Comparison of ENCODE assay signal across 21 cellular contexts in the genomic region with DNA sequence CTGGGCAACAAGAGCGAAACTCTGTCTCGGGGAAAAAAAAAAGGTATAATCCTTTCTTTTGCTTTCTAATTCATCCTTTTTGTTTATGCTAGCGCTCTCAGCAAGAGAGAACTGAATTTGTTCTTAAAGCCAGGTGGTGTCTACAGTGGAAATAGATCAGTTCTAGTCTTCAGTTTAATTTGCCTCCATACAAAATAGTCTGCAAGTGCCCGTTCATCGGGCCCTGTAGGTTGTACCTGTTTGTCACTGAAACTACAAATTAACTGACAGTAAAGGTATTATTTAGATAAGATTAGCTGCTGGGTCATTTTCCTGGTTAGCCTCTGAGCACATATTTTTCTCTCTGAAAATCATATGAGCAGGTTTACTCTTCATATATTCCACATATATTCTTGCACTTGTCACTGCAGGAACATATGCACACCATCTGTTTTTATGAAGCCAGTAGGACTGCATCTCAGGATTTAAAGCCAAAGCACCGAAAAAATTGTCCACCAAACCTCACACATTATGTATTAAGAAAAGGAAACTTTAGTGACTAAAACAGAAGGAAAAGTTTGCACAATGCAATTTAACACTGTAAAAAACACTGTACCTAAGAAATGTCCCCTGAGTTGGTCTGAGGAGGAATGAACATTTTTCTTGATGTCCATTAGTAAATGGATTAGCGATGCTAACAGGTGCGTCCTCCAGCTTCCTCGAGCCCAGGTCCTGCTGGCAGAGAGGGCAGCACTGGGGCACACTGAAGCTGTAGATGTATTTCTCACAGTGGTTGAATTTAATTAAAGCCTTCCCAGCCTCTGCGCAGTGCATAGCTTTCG. TPM values are rescaled to one million over a fixed set of nuclear protein-coding genes. Genes with fewer than 3 reads are reported as not detected.
A peak's percentile ranks its signal among the peaks of the same experiment; 100 is the strongest.
DNase-seq lines count a peak whose midpoint lies in the region; ATAC-seq and TF ChIP-seq lines count a peak whose summit lies in the region.
"Had no signal": no experiment of that assay in that cellular context is flagged by ENCODE, and none has a peak within 500 bp of the region (broad histone marks: within the 10 kb centered on the region; RNA-seq: fewer than 3 reads in every experiment).

No MANE protein-coding gene starts in this region.

- no peak for DNase-seq in GM23338 (ENCODE audit: low spot score)
- no peak for DNase-seq in neural progenitor cell (ENCODE audit: low spot score)
- DNase-seq in amygdala (lab: John Stamatoyannopoulos, UW), result no peak
- DNase-seq in osteoblast (ENCODE audit: insufficient read length, low spot score, missing footprints), result no peak
- no peak for DNase-seq in DMS53 treated with DMSO at 0.1 percent for 48 hours (lab: John Stamatoyannopoulos, UW; ENCODE audit: unreplicated experiment)
- DNase-seq: activated CD4-positive, alpha-beta T cell treated with anti-CD3 and anti-CD28 coated beads for 48 hours; activated naive CD4-positive, alpha-beta T cell treated with Interleukin-2 at 50 U/mL for 16 hours; CD8-positive, alpha-beta T cell; NCI-H146; T-helper 9 cell had no signal

- H3K36me3 Mint-ChIP-seq in GM23338 (ENCODE audit: low read depth) (no peaks in the 10 kb centered on the region; the same call in 2 of the 3 replicates), neural progenitor cell (no peaks in the 10 kb centered on the region)

- H3K4me1 ChIP-seq in GM23338 (ENCODE audit: insufficient read depth) (0 out of 2 replicates have a peak, but pooled peaks cover 3% of the 10 kb centered on the region), esophagus (ENCODE audit: control insufficient read depth in 2 of 2, insufficient read depth in 2 of 2, low read length in 1 of 2) (peaks cover 0 to 2% of the 10 kb centered on the region in 2 donors), neural progenitor cell (peaks cover 8% of the 10 kb centered on the region), osteoblast (ENCODE audit: insufficient read depth, low read length) (no peaks in the 10 kb centered on the region)

- H3K9me3 ChIP-seq in esophagus (ENCODE audit: control insufficient read depth in 2 of 2, insufficient read depth in 1 of 2, low read depth in 1 of 2, low read length in 1 of 2) (no peaks in the 10 kb centered on the region), neural progenitor cell (ENCODE audit: low read depth) (no peaks in the 10 kb centered on the region), osteoblast (ENCODE audit: low read depth, low read length) (no peaks in the 10 kb centered on the region)
- H3K9me3 ChIP-seq: SJCRH30 had no signal

- H3K27ac Mint-ChIP-seq in GM23338, result peak overlapping the region; percentile 43; the same call in 1 of the 2 replicates
- H3K27ac Mint-ChIP-seq in neural progenitor cell, result no peak overlapping the region
- H3K27ac Mint-ChIP-seq: CD8-positive, alpha-beta T cell; stimulated activated naive CD8-positive, alpha-beta T cell treated with anti-CD3 and anti-CD28 coated beads, Interleukin-15, Interleukin-2, amounts not matched to agents 100 ng/mL and 50 ng/mL, for 24 hours had no signal

- no peaks in the 10 kb centered on the region for H4K20me1 ChIP-seq in GM23338 (replicated peaks; ENCODE audit: insufficient read depth)
- H4K20me1 ChIP-seq in neural progenitor cell (ENCODE audit: low read depth), result no peaks in the 10 kb centered on the region
- H4K20me1 ChIP-seq in osteoblast (ENCODE audit: insufficient read depth, low read length), result no peaks in the 10 kb centered on the region

- H3K27me3 Mint-ChIP-seq in GM23338 (ENCODE audit: insufficient read depth, low read depth, poor library complexity) (peaks cover 4% of the 10 kb centered on the region), neural progenitor cell (ENCODE audit: insufficient read depth, low read depth) (no peaks in the 10 kb centered on the region)

- TF ChIP-seq CTCF in GM23338 (conservative IDR thresholded peaks at IDR 0.05; ENCODE audit: low read depth in 2 of 2) (no peak), VCaP (conservative IDR thresholded peaks at IDR 0.05) (peak; percentile 18; the same call in 1 of the 2 replicates), neural progenitor cell (IDR thresholded peaks at IDR 0.05) (no peak), osteoblast (IDR thresholded peaks at IDR 0.05; ENCODE audit: extremely low read depth, low read depth, low read length) (no peak)

- WGBS in esophagus, 2 donors, result 42% methylated on average over 11 of the region's 11 CpGs

- no peak overlapping the region for H3K27ac ChIP-seq in GM23338 (ENCODE audit: low read depth)
- peak overlapping the region; percentile 79 for H3K27ac ChIP-seq in VCaP
- H3K27ac ChIP-seq in esophagus (ENCODE audit: low read depth in 2 of 2, low read length in 1 of 2), result peak overlapping the region; percentile 55 to 85
- no peak overlapping the region for H3K27ac ChIP-seq in neural progenitor cell
- H3K27ac ChIP-seq in osteoblast (ENCODE audit: low read depth, low read length), result no peak overlapping the region
- H3K27ac ChIP-seq: SJCRH30 had no signal

- no peaks in the 10 kb centered on the region for H3K9me2 ChIP-seq in GM23338 (ENCODE audit: insufficient read depth)

- no peaks in the 10 kb centered on the region for H3K36me3 ChIP-seq in GM23338 (ENCODE audit: insufficient read depth)
- peaks cover 2 to 5% of the 10 kb centered on the region in 2 donors for H3K36me3 ChIP-seq in esophagus (ENCODE audit: control insufficient read depth in 2 of 2, insufficient read depth in 2 of 2, low read length in 1 of 2)
- H3K36me3 ChIP-seq in neural progenitor cell, result no peaks in the 10 kb centered on the region
- no peaks in the 10 kb centered on the region for H3K36me3 ChIP-seq in osteoblast (ENCODE audit: insufficient read depth, low read length)
- H3K36me3 ChIP-seq: SJCRH30 had no signal

- H3K27me3 ChIP-seq in GM23338 (ENCODE audit: insufficient read depth) (no peaks in the 10 kb centered on the region), esophagus (ENCODE audit: control insufficient read depth in 1 of 2, insufficient read depth in 2 of 2, low read length in 2 of 2) (no peaks in the 10 kb centered on the region), neural progenitor cell (peaks cover 3% of the 10 kb centered on the region), osteoblast (ENCODE audit: insufficient read depth, low read length) (peaks cover 1% of the 10 kb centered on the region)
- H3K27me3 ChIP-seq: dorsolateral prefrontal cortex, SJCRH30 had no signal

- H3K4me2 ChIP-seq in GM23338, result peak overlapping the region; percentile 40
- peak overlapping the region; percentile 1 for H3K4me2 ChIP-seq in neural progenitor cell
- no peak overlapping the region for H3K4me2 ChIP-seq in osteoblast (ENCODE audit: insufficient read depth, low read length)

- no peaks in the 10 kb centered on the region for H3K9me3 Mint-ChIP-seq in GM23338
- no peaks in the 10 kb centered on the region for H3K9me3 Mint-ChIP-seq in neural progenitor cell
- H3K9me3 Mint-ChIP-seq: CD8-positive, alpha-beta T cell; stimulated activated naive CD8-positive, alpha-beta T cell treated with anti-CD3 and anti-CD28 coated beads, Interleukin-15, Interleukin-2, amounts not matched to agents 100 ng/mL and 50 ng/mL, for 24 hours had no signal

- H2AFZ ChIP-seq in GM23338 (no peak overlapping the region), neural progenitor cell (replicated peaks) (no peak overlapping the region), osteoblast (ENCODE audit: low read length) (no peak overlapping the region)

- peak overlapping the region; percentile 17 for H3K4me3 ChIP-seq in GM23338
- peak overlapping the region; percentile 16 to 57 for H3K4me3 ChIP-seq in esophagus (ENCODE audit: low read depth in 1 of 2, low read length in 2 of 2)
- H3K4me3 ChIP-seq in neural progenitor cell, result no peak overlapping the region
- H3K4me3 ChIP-seq in osteoblast (ENCODE audit: insufficient read depth, low read length), result no peak overlapping the region
- H3K4me3 ChIP-seq: dorsolateral prefrontal cortex, GM12878, SJCRH30 had no signal

- no peaks in the 10 kb centered on the region for H3K79me2 ChIP-seq in GM23338 (replicated peaks; ENCODE audit: insufficient read depth)
- H3K79me2 ChIP-seq in neural progenitor cell (ENCODE audit: low read depth), result no peaks in the 10 kb centered on the region
- H3K79me2 ChIP-seq in osteoblast (ENCODE audit: insufficient read depth, low read length), result no peaks in the 10 kb centered on the region

- H3K4me1 Mint-ChIP-seq in GM23338 (peaks cover 21% of the 10 kb centered on the region), neural progenitor cell (peaks cover 12% of the 10 kb centered on the region)

- H3K4me3 Mint-ChIP-seq in GM23338 (peak overlapping the region; percentile 54; the same call in 2 of the 3 replicates), neural progenitor cell (no peak overlapping the region)
- H3K4me3 Mint-ChIP-seq: CD8-positive, alpha-beta T cell; stimulated activated naive CD8-positive, alpha-beta T cell treated with anti-CD3 and anti-CD28 coated beads, Interleukin-15, Interleukin-2, amounts not matched to agents 100 ng/mL and 50 ng/mL, for 24 hours had no signal

- H3K9ac ChIP-seq in neural progenitor cell, result no peak overlapping the region

- H3F3A ChIP-seq in GM23338 (replicated peaks; ENCODE audit: low read depth), result no peaks in the 10 kb centered on the region
- H3F3A ChIP-seq in neural progenitor cell (ENCODE audit: low read depth), result no peaks in the 10 kb centered on the region

- ATAC-seq in GM23338 (no peak), GM19324 (IDR thresholded peaks at IDR 0.05; ENCODE audit: low FRiP score, unreplicated experiment) (no peak)
- ATAC-seq: CD8-positive, alpha-beta T cell; GM12878 had no signal

RNA-seq across cellular contexts. Expression of gene MKRN2OS, which starts 0.4 kb away (rescaled TPM):
- total RNA-seq in GM23338 (2014; rRNA removed; shearing (Covaris generic)), result not detected in 2 replicates
- polyA plus RNA-seq in GM23338 (2016; fragmentation: Nextera tagmentation; extraction: Ambion mirVana) (0.55 and 0.59 TPM in 2 replicates), esophagus (1 to 10 TPM; 6.0 to 9.0 TPM)
- total RNA-seq in neural progenitor cell (ENCODE audit: low replicate concordance) (not detected in 2 replicates), osteoblast (not detected in 2 replicates)
- total RNA-seq: CD8-positive, alpha-beta T cell; left lobe of liver; myocyte; pulmonary artery endothelial cell; SJCRH30 had no signal
- polyA plus RNA-seq: AG04450 had no signal

RNA-seq across cellular contexts. Expression of gene MKRN2, which starts 12.0 kb away (rescaled TPM):
- total RNA-seq in GM23338 (2014; rRNA removed; shearing (Covaris generic)), result 21.6 and 24.6 TPM in 2 replicates
- 9.1 and 11.4 TPM in 2 replicates for polyA plus RNA-seq in GM23338 (2016; fragmentation: Nextera tagmentation; extraction: Ambion mirVana)
- 10 to 100 TPM; 17.1 to 17.6 TPM for polyA plus RNA-seq in esophagus
- total RNA-seq in neural progenitor cell (ENCODE audit: low replicate concordance), result 26.2 and 26.5 TPM in 2 replicates
- 36.8 and 40.9 TPM in 2 replicates for total RNA-seq in osteoblast

Comparison
In these comparisons a context has a peak if more than half of its experiments do, and no peak if none do; other contexts are left out.
1. H3K27ac ChIP-seq: peak in VCaP (single experiment) and esophagus (2 of 2); none in GM23338 (single experiment), neural progenitor cell (single experiment) and osteoblast (single experiment).
2. H3K4me3 ChIP-seq: peak in GM23338 (single experiment) and esophagus (2 of 2); none in neural progenitor cell (single experiment) and osteoblast (single experiment).